ENCODE assay signal across 6 cellular contexts in genomic region chr9:93347376-93347975, GRCh38.
DNase-seq lines count a peak whose midpoint lies in the region; ATAC-seq and TF ChIP-seq lines count a peak whose summit lies in the region.
"Not testable (repeated sequence)": the region's sequence is repeated elsewhere in the genome, so short reads cannot be mapped to it uniquely, and the experiment has no call there.

No MANE protein-coding gene starts in this region.

- H3K9me2 ChIP-seq in GM23338 (ENCODE audit: insufficient read depth), result not testable (repeated sequence)

- peak overlapping the region; percentile 100 for H3K9ac ChIP-seq in HUES6 (ENCODE audit: low read length)
- peak overlapping the region; percentile 21 for H3K9ac ChIP-seq in NT2/D1 (ENCODE audit: insufficient read length, low read depth)
- H3K9ac ChIP-seq in endodermal cell (ENCODE audit: extremely low read depth, low read length, poor library complexity, severe bottlenecking), result not testable (repeated sequence)
- peak overlapping the region; percentile 89 for H3K9ac ChIP-seq in iPS-15b (ENCODE audit: low read depth, low read length)

- H3K27me3 Mint-ChIP-seq in GM23338 (ENCODE audit: insufficient read depth, low read depth, poor library complexity) (peaks cover 21% of the 10 kb centered on the region), endodermal cell (ENCODE audit: insufficient read depth) (peaks cover 29% of the 10 kb centered on the region), nephron progenitor cell (ENCODE audit: low read depth, poor library complexity) (peaks cover 37% of the 10 kb centered on the region)

- peaks cover 19% of the 10 kb centered on the region for H3K36me3 Mint-ChIP-seq in GM23338 (ENCODE audit: low read depth)
- H3K36me3 Mint-ChIP-seq in endodermal cell (ENCODE audit: low read depth); nephron progenitor cell (ENCODE audit: low read depth): not testable (repeated sequence)

- not testable (repeated sequence) for ATAC-seq in GM23338

- H3K27ac Mint-ChIP-seq in GM23338, result peak overlapping the region; percentile 90; the same call in 1 of the 2 replicates
- not testable (repeated sequence) for H3K27ac Mint-ChIP-seq in endodermal cell, nephron progenitor cell

- peaks cover 71% of the 10 kb centered on the region for H3K79me2 ChIP-seq in GM23338 (replicated peaks; ENCODE audit: insufficient read depth)

- not testable (repeated sequence) for H3K9me3 Mint-ChIP-seq in GM23338, endodermal cell, nephron progenitor cell

- peak; percentile 53 for DNase-seq in GM23338 (ENCODE audit: low spot score)
- DNase-seq in NT2/D1 (ENCODE audit: low read depth, low spot score); endodermal cell; nephron progenitor cell: not testable (repeated sequence)

- H3K4me2 ChIP-seq in GM23338, result peak overlapping the region; percentile 99

- not testable (repeated sequence) for H3F3A ChIP-seq in GM23338 (replicated peaks; ENCODE audit: low read depth)

- not testable (repeated sequence) for TF ChIP-seq CTCF in GM23338 (conservative IDR thresholded peaks at IDR 0.05; ENCODE audit: low read depth in 2 of 2); endodermal cell (conservative IDR thresholded peaks at IDR 0.05); nephron progenitor cell (IDR thresholded peaks at IDR 0.05)

- H2AFZ ChIP-seq in GM23338, result not testable (repeated sequence)

- H3K36me3 ChIP-seq in GM23338 (ENCODE audit: insufficient read depth); NT2/D1 (ENCODE audit: insufficient read depth, insufficient read length, low read length); endodermal cell (ENCODE audit: control insufficient read depth, insufficient read depth, low read length): not testable (repeated sequence)
- H3K36me3 ChIP-seq in HUES6 (ENCODE audit: control insufficient read depth, insufficient read depth, low read length), result peaks cover 11% of the 10 kb centered on the region
- peaks cover 11% of the 10 kb centered on the region for H3K36me3 ChIP-seq in iPS-15b (ENCODE audit: control insufficient read depth, insufficient read depth, low read length)

- H3K9me3 ChIP-seq in HUES6 (ENCODE audit: control insufficient read depth, insufficient read depth, low read depth, low read length); endodermal cell (ENCODE audit: control insufficient read depth, low read length); iPS-15b (ENCODE audit: control insufficient read depth, insufficient read depth, low read length): not testable (repeated sequence)
- peaks cover 15% of the 10 kb centered on the region; the same call in 1 of the 2 replicates for H3K9me3 ChIP-seq in NT2/D1 (ENCODE audit: insufficient read depth, low read length)

- H3K27ac ChIP-seq in GM23338 (ENCODE audit: low read depth), result peak overlapping the region; percentile 93
- peak overlapping the region; percentile 96 for H3K27ac ChIP-seq in HUES6 (ENCODE audit: low read depth, low read length)
- not testable (repeated sequence) for H3K27ac ChIP-seq in endodermal cell (ENCODE audit: low read depth, low read length)

- WGBS in endodermal cell (ENCODE audit: insufficient coverage in 1 of 2, insufficient read length in 1 of 2), 2 experiments, result 69 to 72% methylated on average over 2 to 7 of the region's 9 CpGs

- H3K4me3 Mint-ChIP-seq in GM23338 (peak overlapping the region; percentile 68), endodermal cell (peak overlapping the region; percentile 69), nephron progenitor cell (peak overlapping the region; percentile 40)

- H3K4me1 ChIP-seq in GM23338 (ENCODE audit: insufficient read depth), result peaks cover 30% of the 10 kb centered on the region
- peaks cover 21% of the 10 kb centered on the region for H3K4me1 ChIP-seq in HUES6 (ENCODE audit: control insufficient read depth, insufficient read depth, low read length)
- H3K4me1 ChIP-seq in NT2/D1 (ENCODE audit: insufficient read depth, insufficient read length); endodermal cell (ENCODE audit: control insufficient read depth, insufficient read depth, low read length): not testable (repeated sequence)
- H3K4me1 ChIP-seq in iPS-15b (ENCODE audit: control insufficient read depth, insufficient read depth, low read length), result peaks cover 10% of the 10 kb centered on the region

- H3K4me1 Mint-ChIP-seq in GM23338 (peaks cover 62% of the 10 kb centered on the region), endodermal cell (peaks cover 49% of the 10 kb centered on the region), nephron progenitor cell (peaks cover 31% of the 10 kb centered on the region)

- H3K27me3 ChIP-seq in GM23338 (ENCODE audit: insufficient read depth); NT2/D1 (ENCODE audit: insufficient read depth, insufficient read length); iPS-15b (ENCODE audit: control insufficient read depth, insufficient read depth, low read length): not testable (repeated sequence)
- peaks cover 21% of the 10 kb centered on the region; the same call in 1 of the 2 replicates for H3K27me3 ChIP-seq in HUES6 (ENCODE audit: control insufficient read depth, insufficient read depth, low read length)
- H3K27me3 ChIP-seq in endodermal cell (ENCODE audit: control insufficient read depth, insufficient read depth, low read length, poor library complexity, severe bottlenecking), result peaks cover 18% of the 10 kb centered on the region

- H3K4me3 ChIP-seq in GM23338 (peak overlapping the region; percentile 95), HUES6 (ENCODE audit: low read depth, low read length) (peak overlapping the region; percentile 34), iPS-15b (ENCODE audit: low read depth, low read length) (peak overlapping the region; percentile 48)
- H3K4me3 ChIP-seq in NT2/D1 (ENCODE audit: insufficient read length, low read depth); endodermal cell (ENCODE audit: low read length): not testable (repeated sequence)

- H4K20me1 ChIP-seq in GM23338 (replicated peaks; ENCODE audit: insufficient read depth), result not testable (repeated sequence)

TF ChIP-seq in GM23338, 12 proteins besides CTCF, POLR2A, EP300 and RAD21:
- peak; percentile 89 for TF ChIP-seq NANOG (IDR thresholded peaks at IDR 0.05; ENCODE audit: borderline replicate concordance)
- 0 out of 2 replicates have a peak, but pooled peaks have one; percentile 52 for TF ChIP-seq POLR2AphosphoS5 (IDR thresholded peaks at IDR 0.05; ENCODE audit: low read depth)
